15 cellular contexts compared by ENCODE assay signal in genomic region chr20:25726357-25726756, GRCh38.
"Had no signal": no experiment of that assay in that cellular context is flagged by ENCODE, and none has a peak within 500 bp of the region (broad histone marks: within the 10 kb centered on the region; RNA-seq: fewer than 3 reads in every experiment).

No MANE protein-coding gene starts in this region.

- H3K36me3 Mint-ChIP-seq: type B pancreatic cell had no signal

- H3K4me3 Mint-ChIP-seq: endodermal cell, naive B cell, type B pancreatic cell had no signal

- H3K27me3 Mint-ChIP-seq: naive B cell, type B pancreatic cell had no signal

- ATAC-seq: foreskin keratinocyte had no signal

- DNase-seq: colonic mucosa; dermis blood vessel endothelial cell; endodermal cell; erythroblast; foreskin keratinocyte; head of caudate nucleus; hippocampal formation; kidney glomerular epithelial cell; mesendoderm; naive B cell; small intestine; stimulated activated CD4-positive, alpha-beta T cell treated with anti-CD3 and anti-CD28 coated beads, Interleukin-12 subunit alpha, Interleukin-12 subunit beta, amount 100 ng/mL, for 4 hours; stimulated activated naive CD4-positive, alpha-beta T cell; thyroid gland had no signal

- H3K27ac Mint-ChIP-seq: endodermal cell, naive B cell, type B pancreatic cell had no signal
